ENCODE assay signal across 15 cellular contexts in genomic region chr1:93638981-93639380, GRCh38. TPM values are rescaled to one million over a fixed set of nuclear protein-coding genes. Genes with fewer than 3 reads are reported as not detected.
DNase-seq lines count a peak whose midpoint lies in the region; ATAC-seq and TF ChIP-seq lines count a peak whose summit lies in the region.
"Had no signal": no experiment of that assay in that cellular context is flagged by ENCODE, and none has a peak within 500 bp of the region (broad histone marks: within the 10 kb centered on the region; RNA-seq: fewer than 3 reads in every experiment).

No MANE protein-coding gene starts in this region.

- ATAC-seq in GM23338 (peak; percentile 13), foreskin keratinocyte (no peak), T-cell (replicated peaks in 1 of 4) (no peak)
- ATAC-seq: activated CD8-positive, alpha-beta memory T cell treated with anti-CD3 and anti-CD28 coated beads, Interleukin-2, amount 10 ng/mL, durations not matched to agents 7 days and 5 days had no signal

- DNase-seq in Ammon's horn (ENCODE audit: low spot score) (peak; percentile 24), GM23338 (ENCODE audit: low spot score) (peak; percentile 66), ecto neural progenitor cell (ENCODE audit: low spot score) (peak; percentile 50), midbrain (lab: John Stamatoyannopoulos, UW) (peak; percentile 16), foreskin keratinocyte (no peak), T-cell (no peak), vagina (ENCODE audit: extremely low spot score in 2 of 2) (no peak)
- no peak for DNase-seq in activated CD8-positive, alpha-beta memory T cell treated with anti-CD3 and anti-CD28 coated beads, Interleukin-2, amount 50 U/mL, for 48 hours
- DNase-seq: activated CD8-positive, alpha-beta memory T cell treated with anti-CD3 and anti-CD28 coated beads, Interleukin-2, amount 10 ng/mL, durations not matched to agents 7 days and 5 days; activated effector memory CD4-positive, alpha-beta T cell treated with anti-CD3 and anti-CD28 coated beads, Interleukin-2, amount 50 U/mL, for 16 hours; amniotic stem cell; HFFc6; stimulated activated CD4-positive, alpha-beta T cell treated with anti-CD3 and anti-CD28 coated beads, Interleukin-4, amount 100 ng/mL, for 1 hour; T-helper 9 cell had no signal

- TF ChIP-seq POLR2A in vagina (IDR thresholded peaks at IDR 0.05): no peak

- 0 out of 2 replicates have a peak overlapping the region, but pooled peaks have one; percentile 40 for H3K27ac Mint-ChIP-seq in GM23338
- no peak overlapping the region for H3K27ac Mint-ChIP-seq in T-cell
- H3K27ac Mint-ChIP-seq: activated CD8-positive, alpha-beta memory T cell treated with anti-CD3 and anti-CD28 coated beads, Interleukin-2, amount 10 ng/mL, durations not matched to agents 7 days and 5 days; IgD-negative memory B cell had no signal

- H3K27me3 Mint-ChIP-seq in GM23338 (ENCODE audit: insufficient read depth, low read depth, poor library complexity) (peaks cover 13% of the 10 kb centered on the region), T-cell (no peaks in the 10 kb centered on the region)
- H3K27me3 Mint-ChIP-seq: activated CD8-positive, alpha-beta memory T cell treated with anti-CD3 and anti-CD28 coated beads, Interleukin-2, amount 10 ng/mL, durations not matched to agents 7 days and 5 days; IgD-negative memory B cell had no signal

- no peak for TF ChIP-seq CTCF in GM23338 (conservative IDR thresholded peaks at IDR 0.05; ENCODE audit: low read depth in 2 of 2)
- TF ChIP-seq CTCF in foreskin keratinocyte (conservative IDR thresholded peaks at IDR 0.05): no peak
- no peak for TF ChIP-seq CTCF in vagina (IDR thresholded peaks at IDR 0.05)

- CTCF ChIA-PET in T-cell (lab: Charles Lee): interaction anchor here in 1 of 2 donors (0.7 kb wide), 1 partner anchor 10 kb away, joined by 3 read pairs; no protein-coding TSS in a partner anchor

- no peaks in the 10 kb centered on the region for H4K20me1 ChIP-seq in GM23338 (replicated peaks; ENCODE audit: insufficient read depth)

- H3K4me2 ChIP-seq in GM23338: no peak overlapping the region

- no peak overlapping the region for H3K4me3 Mint-ChIP-seq in GM23338
- no peak overlapping the region for H3K4me3 Mint-ChIP-seq in T-cell
- H3K4me3 Mint-ChIP-seq: activated CD8-positive, alpha-beta memory T cell treated with anti-CD3 and anti-CD28 coated beads, Interleukin-2, amount 10 ng/mL, durations not matched to agents 7 days and 5 days; HFFc6; IgD-negative memory B cell had no signal

- H3K27me3 ChIP-seq in GM23338 (ENCODE audit: insufficient read depth) (no peaks in the 10 kb centered on the region), foreskin keratinocyte (no peaks in the 10 kb centered on the region), vagina (no peaks in the 10 kb centered on the region)

- no peaks in the 10 kb centered on the region for H3K79me2 ChIP-seq in GM23338 (replicated peaks; ENCODE audit: insufficient read depth)

- H3K9me2 ChIP-seq in GM23338 (ENCODE audit: insufficient read depth): no peaks in the 10 kb centered on the region

- H3K27ac ChIP-seq in GM23338 (ENCODE audit: low read depth) (0 out of 2 replicates have a peak overlapping the region, but pooled peaks have one; percentile 69), foreskin keratinocyte (no peak overlapping the region), vagina (no peak overlapping the region)

- H3F3A ChIP-seq in GM23338 (replicated peaks; ENCODE audit: low read depth): 0 out of 2 replicates have a peak, but pooled peaks cover 4% of the 10 kb centered on the region

- POLR2A ChIA-PET in T-cell (lab: Charles Lee): no interaction called here

- peaks cover 47% of the 10 kb centered on the region for H3K4me1 Mint-ChIP-seq in GM23338
- peaks cover 6 to 7% (median 6%) of the 10 kb centered on the region in 3 donors for H3K4me1 Mint-ChIP-seq in T-cell

- intact Hi-C loops in vagina (cut with DNase I): no loop called here

- peaks cover 22% of the 10 kb centered on the region for H3K4me1 ChIP-seq in GM23338 (ENCODE audit: insufficient read depth)
- H3K4me1 ChIP-seq in foreskin keratinocyte: no peaks in the 10 kb centered on the region
- H3K4me1 ChIP-seq in vagina: no peaks in the 10 kb centered on the region

- no peak overlapping the region for H2AFZ ChIP-seq in GM23338

- H3K4me3 ChIP-seq in GM23338 (no peak overlapping the region), vagina (no peak overlapping the region)

- H3K36me3 Mint-ChIP-seq in GM23338 (ENCODE audit: low read depth) (peaks cover 38% of the 10 kb centered on the region), T-cell (no peaks in the 10 kb centered on the region)
- H3K36me3 Mint-ChIP-seq: activated CD8-positive, alpha-beta memory T cell treated with anti-CD3 and anti-CD28 coated beads, Interleukin-2, amount 10 ng/mL, durations not matched to agents 7 days and 5 days had no signal

- H3K9me3 ChIP-seq in vagina: no peaks in the 10 kb centered on the region

- no peaks in the 10 kb centered on the region for H3K36me3 ChIP-seq in GM23338 (ENCODE audit: insufficient read depth)
- H3K36me3 ChIP-seq in vagina: no peaks in the 10 kb centered on the region

- H3K9me3 Mint-ChIP-seq in GM23338: peaks cover 7% of the 10 kb centered on the region
- H3K9me3 Mint-ChIP-seq in T-cell: no peaks in the 10 kb centered on the region
- H3K9me3 Mint-ChIP-seq: HFFc6, IgD-negative memory B cell had no signal

TF ChIP-seq in GM23338, 12 proteins besides CTCF, POLR2A, EP300 and RAD21:
- TF ChIP-seq STAT1 (IDR thresholded peaks at IDR 0.05; ENCODE audit: unreplicated experiment) (no peak), CREB1 (CRISPR knock-in tag; IDR thresholded peaks at IDR 0.05; ENCODE audit: low read depth) (no peak), JUNB (IDR thresholded peaks at IDR 0.05; ENCODE audit: unreplicated experiment) (no peak), EZH2phosphoT487 (IDR thresholded peaks at IDR 0.05; ENCODE audit: unreplicated experiment) (no peak), ZNF331 (CRISPR knock-in tag; IDR thresholded peaks at IDR 0.05; ENCODE audit: low read depth) (no peak)

RNA-seq across cellular contexts. Expression of gene BCAR3, which starts 42.7 kb away (rescaled TPM):
- total RNA-seq in GM23338 (2014; rRNA removed; shearing (Covaris generic)): 9.7 and 10.5 TPM in 2 replicates
- polyA plus RNA-seq in GM23338 (2016; fragmentation: Nextera tagmentation; extraction: Ambion mirVana) (5.4 and 5.5 TPM in 2 replicates), foreskin keratinocyte (71.2 and 80.6 TPM in 2 replicates)
- total RNA-seq in foreskin keratinocyte (138 and 139 TPM in 2 replicates), T-cell (1 to 10 TPM in 4 of 5 donors, under 1 TPM in 1; 0.63 to 2.5 (median 1.4) TPM), vagina (22.8 TPM)

Comparison
In these comparisons a context has a peak if more than half of its experiments do, and no peak if none do; other contexts are left out.
1. DNase-seq: peak in Ammon's horn (single experiment), GM23338 (single experiment), ecto neural progenitor cell (single experiment) and midbrain (single experiment); none in foreskin keratinocyte (0 of 2), activated CD8-positive, alpha-beta memory T cell treated with anti-CD3 and anti-CD28 coated beads, Interleukin-2, amount 50 U/mL, for 48 hours (single experiment), T-cell (0 of 34) and vagina (0 of 2).